In the genomic region with DNA sequence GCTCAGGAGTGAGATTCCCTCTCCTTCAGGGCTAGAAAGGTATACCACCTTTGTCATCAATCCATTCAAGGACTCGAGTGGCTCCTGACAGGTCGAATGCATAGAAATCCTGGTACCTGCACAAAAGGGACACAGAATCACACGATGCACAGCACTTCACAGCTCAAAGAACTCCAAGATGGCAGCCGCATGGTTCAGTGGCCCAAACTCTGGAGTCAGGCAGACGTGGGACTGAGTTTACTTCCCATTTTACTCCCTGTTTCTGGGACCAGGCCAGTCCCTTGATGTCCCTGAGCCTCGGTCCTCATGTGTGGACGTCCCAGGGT, we compare ENCODE assay signal across 8 cellular contexts. TPM values are rescaled to one million over a fixed set of nuclear protein-coding genes. Genes with fewer than 3 reads are reported as not detected.
DNase-seq lines count a peak whose midpoint lies in the region; ATAC-seq, FAIRE-seq and TF ChIP-seq lines count a peak whose summit lies in the region.

No MANE protein-coding gene starts in this region.

- TF ChIP-seq CTCF in Calu3 (IDR thresholded peaks at IDR 0.05; ENCODE audit: unreplicated experiment), result no peak
- no peak for TF ChIP-seq CTCF in OCI-LY7 (conservative IDR thresholded peaks at IDR 0.05; ENCODE audit: low read length)
- no peak for TF ChIP-seq CTCF in epithelial cell of esophagus (IDR thresholded peaks at IDR 0.05; ENCODE audit: insufficient read depth, low read depth, low read length, missing control alignments)
- TF ChIP-seq CTCF in pancreas (IDR thresholded peaks at IDR 0.05), result no peak
- no peak for TF ChIP-seq CTCF in GM10266 (IDR thresholded peaks at IDR 0.05; ENCODE audit: control insufficient read depth, insufficient read depth, low read depth, missing control alignments)

- H3K27ac Mint-ChIP-seq in Calu3 (ENCODE audit: unreplicated experiment), result peak overlapping the region; percentile 98

- H3K36me3 ChIP-seq in OCI-LY7 (ENCODE audit: insufficient read depth, low read length), result peaks cover 40% of the 10 kb centered on the region
- peaks cover 0 to 20% (median 2%) of the 10 kb centered on the region in 3 donors for H3K36me3 ChIP-seq in pancreas

- H3K9me3 Mint-ChIP-seq in Calu3 (ENCODE audit: low read depth, unreplicated experiment), result no peaks in the 10 kb centered on the region

- H3K36me3 Mint-ChIP-seq in Calu3 (ENCODE audit: insufficient read depth, unreplicated experiment), result peaks cover 82% of the 10 kb centered on the region

- POLR2A ChIA-PET in OCI-LY7 (lab: Charles Lee), result interaction anchor here (0.6 to 2.5 kb wide), 8 partner anchors 11 to 99 kb away, joined by 3 to 14 read pairs (median 4); partner anchors contain the start of gene ZSCAN2

- CTCF ChIA-PET in Calu3 (lab: Charles Lee), result interaction anchor here (0.6 to 1.2 kb wide), 2 partner anchors 9 to 65 kb away, joined by 3 read pairs; no protein-coding TSS in a partner anchor
- CTCF ChIA-PET in OCI-LY7 (lab: Charles Lee; ENCODE audit: unreplicated experiment), result interaction anchor here (0.6 to 1.9 kb wide), 4 partner anchors 22 to 225 kb away, joined by 3 to 5 read pairs (median 3); partner anchors contain the start of gene SEC11A

- no peaks in the 10 kb centered on the region for H3K27me3 ChIP-seq in pancreas

- no peaks in the 10 kb centered on the region for H3K27me3 Mint-ChIP-seq in Calu3 (ENCODE audit: unreplicated experiment)

- DNase-seq in Calu3 (no peak), OCI-LY7 (ENCODE audit: low spot score) (no peak), epithelial cell of esophagus (ENCODE audit: low read depth) (no peak), pancreas (no peak), GM10266 (ENCODE audit: extremely low spot score) (no peak), NOMO-1 treated with dmso at 0.1 percent for 144 hours (lab: John Stamatoyannopoulos, UW; ENCODE audit: unreplicated experiment) (no peak)

- H3K9me3 ChIP-seq in OCI-LY7 (ENCODE audit: low read length) (no peaks in the 10 kb centered on the region), pancreas (no peaks in the 10 kb centered on the region)

- 5 to 8% methylated on average over 7 of the region's 7 CpGs for WGBS in pancreas, 2 donors

- H3K4me1 Mint-ChIP-seq in Calu3 (ENCODE audit: low read depth, unreplicated experiment), result peaks cover 40% of the 10 kb centered on the region

- H3K4me2 ChIP-seq in OCI-LY7 (ENCODE audit: low read length), result peak overlapping the region; percentile 91

- FAIRE-seq in pancreas (lab: Jason Lieb, UNC), result no peak

- H3K4me3 ChIP-seq in OCI-LY7 (ENCODE audit: low read depth, low read length, poor library complexity, severe bottlenecking) (peak overlapping the region; percentile 80), epithelial cell of esophagus (ENCODE audit: low read length) (peak overlapping the region; percentile 91), pancreas (peak overlapping the region; percentile 49 to 95 (median 78))

- BruUV-seq in Calu3 (replicated peaks; lab: Mats Ljungman, UMichigan) (no TSS peak), OCI-LY7 (replicated peaks; lab: Mats Ljungman, UMichigan) (TSS peak; percentile 89)

- H4K20me1 ChIP-seq in OCI-LY7 (ENCODE audit: insufficient read depth, low read length), result no peaks in the 10 kb centered on the region

- intact Hi-C loops in Calu3 (cut with micrococcal nuclease; ENCODE audit: unreplicated experiment) (no loop called here), OCI-LY7 (cut with micrococcal nuclease; ENCODE audit: unreplicated experiment) (no loop called here), pancreas (cut with DNase I) (no loop called here)

- H3K27ac ChIP-seq in OCI-LY7 (ENCODE audit: low read depth, low read length, poor library complexity, severe bottlenecking) (peak overlapping the region; percentile 55), pancreas (peak overlapping the region; percentile 7 to 77 (median 62))

- peaks cover 29% of the 10 kb centered on the region for H3K4me1 ChIP-seq in OCI-LY7 (ENCODE audit: insufficient read depth, low read length, poor library complexity, severe bottlenecking)
- H3K4me1 ChIP-seq in pancreas, result peaks cover 0 to 19% (median 0%) of the 10 kb centered on the region in 3 donors

- H3K79me2 ChIP-seq in OCI-LY7 (ENCODE audit: insufficient read depth, low read depth, low read length), result peaks cover 16% of the 10 kb centered on the region; the same call in 1 of the 2 replicates

- H2AFZ ChIP-seq in OCI-LY7 (ENCODE audit: low read length), result peak overlapping the region; percentile 79; the same call in 1 of the 2 replicates

- no peaks in the 10 kb centered on the region for H3K9me2 ChIP-seq in OCI-LY7 (ENCODE audit: insufficient read depth, low read length)

- peak overlapping the region; percentile 98 for H3K4me3 Mint-ChIP-seq in Calu3 (ENCODE audit: low read depth, unreplicated experiment)

- no peak for ATAC-seq in pancreas
- no peak for ATAC-seq in GM18519 (IDR thresholded peaks at IDR 0.05; ENCODE audit: low FRiP score, unreplicated experiment)
- ATAC-seq in GM18867 (IDR thresholded peaks at IDR 0.05; ENCODE audit: unreplicated experiment), result no peak

RNA-seq across cellular contexts. Expression of gene WDR73, which starts 0.5 kb away (rescaled TPM):
- total RNA-seq in Calu3 (2022) (53.1 and 53.3 TPM in 2 replicates), OCI-LY7 (2022) (28.7 TPM in 2 replicates), pancreas (10 to 100 TPM; 10.5 to 20.4 (median 11.2) TPM)
- 29.7 and 38.1 TPM in 2 replicates for total RNA-seq in OCI-LY7 (2014; rRNA removed; shearing (Covaris generic))
- 10 to 100 TPM; 21.3 to 28.3 TPM for polyA plus RNA-seq in pancreas

RNA-seq across cellular contexts. Expression of gene NMB, which starts 4.5 kb away (rescaled TPM):
- total RNA-seq in Calu3 (2022) (10.9 and 16.6 TPM in 2 replicates), OCI-LY7 (2022) (6.6 and 8.7 TPM in 2 replicates), pancreas (1 to 10 TPM; 2.9 to 5.4 (median 3.5) TPM)
- 5.3 and 10.3 TPM in 2 replicates for total RNA-seq in OCI-LY7 (2014; rRNA removed; shearing (Covaris generic))
- polyA plus RNA-seq in pancreas, result 1 to 10 TPM; 4.8 to 8.3 TPM

RNA-seq across cellular contexts. Expression of gene ZSCAN2, which starts 52.7 kb away (rescaled TPM):
- total RNA-seq in Calu3 (2022) (16.0 and 18.0 TPM in 2 replicates), OCI-LY7 (2022) (12.0 and 12.1 TPM in 2 replicates), pancreas (10 to 100 TPM; 11.3 to 15.4 (median 13.5) TPM)
- 12.4 and 21.7 TPM in 2 replicates for total RNA-seq in OCI-LY7 (2014; rRNA removed; shearing (Covaris generic))
- 1 to 10 TPM; 5.5 to 6.6 TPM for polyA plus RNA-seq in pancreas
